Comparison of ENCODE assay signal across 23 cellular contexts in the genomic region with DNA sequence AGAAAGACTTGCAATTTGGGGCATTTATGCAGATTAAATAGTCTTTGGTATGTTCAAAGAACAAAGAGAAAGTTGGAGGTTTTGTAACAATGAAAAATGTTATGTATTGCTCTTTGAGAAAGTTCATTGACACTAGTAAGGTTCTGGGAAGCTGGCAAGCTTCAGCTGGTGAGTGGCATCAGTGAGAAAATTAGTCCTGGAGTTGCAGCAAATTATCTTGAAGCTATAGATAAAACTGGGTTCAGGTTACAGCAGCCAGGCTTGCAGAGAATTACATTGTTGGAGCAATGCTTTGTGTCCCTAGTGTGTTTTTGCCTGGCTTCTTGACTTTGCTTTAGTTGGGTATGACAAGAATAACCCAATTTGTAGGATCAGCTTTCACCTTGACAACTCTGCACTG.
"Had no signal": no experiment of that assay in that cellular context is flagged by ENCODE, and none has a peak within 500 bp of the region (broad histone marks: within the 10 kb centered on the region; RNA-seq: fewer than 3 reads in every experiment).

No MANE protein-coding gene starts in this region.

- ATAC-seq: activated CD4-positive, CD25-positive, alpha-beta regulatory T cell treated with anti-CD3 and anti-CD28 coated beads, Interleukin-2, amount 50 U/mL, for 24 hours; effector memory CD8-positive, alpha-beta T cell; naive thymus-derived CD4-positive, alpha-beta T cell; stimulated activated memory B cell treated with anti-CD40 and anti-IgM and Interleukin-4, amounts not matched to agents 10 μg/mL and 1 μg/mL and 100 μg/mL, for 72 hours; T-cell had no signal

- H3K4me1 ChIP-seq: neural progenitor cell, sigmoid colon, stomach, suprapubic skin, tibial nerve had no signal

- H3K36me3 ChIP-seq: esophagus muscularis mucosa, neural progenitor cell, sigmoid colon, stomach, suprapubic skin, tibial nerve had no signal

- H3K4me3 ChIP-seq: dorsolateral prefrontal cortex, esophagus muscularis mucosa, lung, neural progenitor cell, sigmoid colon, smooth muscle cell, stomach, suprapubic skin, tibial nerve had no signal

- H3K27me3 ChIP-seq: esophagus muscularis mucosa, neural progenitor cell, sigmoid colon, stomach, suprapubic skin, tibial nerve had no signal

- DNase-seq: activated CD4-positive, alpha-beta memory T cell treated with anti-CD3 and anti-CD28 coated beads, Interleukin-2, amount 10 ng/mL, durations not matched to agents 7 days and 5 days; activated CD4-positive, alpha-beta T cell treated with anti-CD3 and anti-CD28 coated beads, Interleukin-2, amount 10 ng/mL, durations not matched to agents 24 days and 14 days; activated effector memory CD4-positive, alpha-beta T cell treated with anti-CD3 and anti-CD28 coated beads, Interleukin-2, amount 50 U/mL, for 16 hours; activated naive CD4-positive, alpha-beta T cell treated with anti-CD3 and anti-CD28 coated beads, Interleukin-2, amount 10 ng/mL, durations not matched to agents 7 days and 5 days; activated T-cell treated with anti-CD3 and anti-CD28 coated beads for 4 hours; central memory CD4-positive, alpha-beta T cell; dorsolateral prefrontal cortex; effector memory CD8-positive, alpha-beta T cell; immature natural killer cell; naive thymus-derived CD4-positive, alpha-beta T cell; sigmoid colon; stimulated activated CD4-positive, alpha-beta T cell treated with anti-CD3 and anti-CD28 coated beads, Interleukin-15, amount 100 ng/mL, for 24 hours; stomach; T-cell had no signal

- H3K9me3 ChIP-seq: esophagus muscularis mucosa, sigmoid colon, suprapubic skin had no signal

- H3K27ac ChIP-seq: dorsolateral prefrontal cortex, esophagus muscularis mucosa, neural progenitor cell, sigmoid colon, stomach, suprapubic skin, tibial nerve, VCaP had no signal
